In genomic region chr2:54617409-54617808, GRCh38 we compare ENCODE assay signal across 19 cellular contexts.
DNase-seq lines count a peak whose midpoint lies in the region; ATAC-seq and TF ChIP-seq lines count a peak whose summit lies in the region.
"Had no signal": no experiment of that assay in that cellular context is flagged by ENCODE, and none has a peak within 500 bp of the region (broad histone marks: within the 10 kb centered on the region; RNA-seq: fewer than 3 reads in every experiment).

No MANE protein-coding gene starts in this region.

- H3K27ac Mint-ChIP-seq in CD4-positive, alpha-beta T cell = peak overlapping the region; percentile 39
- peak overlapping the region; percentile 70 for H3K27ac Mint-ChIP-seq in stimulated activated memory B cell treated with anti-CD40 and anti-IgM and Interleukin-4, amounts not matched to agents 10 μg/mL and 1 μg/mL and 100 μg/mL, for 72 hours
- H3K27ac Mint-ChIP-seq in activated CD8-positive, alpha-beta memory T cell treated with anti-CD3 and anti-CD28 coated beads, Interleukin-2, amount 10 ng/mL, durations not matched to agents 7 days and 5 days = no peak overlapping the region

- POLR2A ChIA-PET in CD4-positive, alpha-beta T cell (lab: Charles Lee) = interaction anchor here (0.6 to 2.2 kb wide), 3 partner anchors 11 to 57 kb away, joined by 3 to 8 read pairs (median 4); no protein-coding TSS in a partner anchor

- no peaks in the 10 kb centered on the region for H3K27me3 Mint-ChIP-seq in CD4-positive, alpha-beta T cell
- no peaks in the 10 kb centered on the region for H3K27me3 Mint-ChIP-seq in stimulated activated memory B cell treated with anti-CD40 and anti-IgM and Interleukin-4, amounts not matched to agents 10 μg/mL and 1 μg/mL and 100 μg/mL, for 72 hours
- H3K27me3 Mint-ChIP-seq in activated CD8-positive, alpha-beta memory T cell treated with anti-CD3 and anti-CD28 coated beads, Interleukin-2, amount 10 ng/mL, durations not matched to agents 7 days and 5 days = no peaks in the 10 kb centered on the region

- CTCF ChIA-PET in CD4-positive, alpha-beta T cell (lab: Charles Lee) = interaction anchor here (1.6 kb wide), 1 partner anchor 43 kb away, joined by 3 read pairs; no protein-coding TSS in a partner anchor
- CTCF ChIA-PET in activated CD8-positive, alpha-beta memory T cell treated with anti-CD3 and anti-CD28 coated beads, Interleukin-2, amount 10 ng/mL, durations not matched to agents 7 days and 5 days (lab: Charles Lee) = interaction anchor here (1.2 kb wide), 1 partner anchor 39 kb away, joined by 3 read pairs; no protein-coding TSS in a partner anchor

- H3K36me3 ChIP-seq in adrenal gland (replicated peaks in 1 of 2) = peaks cover 0 to 39% of the 10 kb centered on the region in 2 donors
- H3K36me3 ChIP-seq in muscle layer of colon (ENCODE audit: insufficient read depth, low read length) = peaks cover 51% of the 10 kb centered on the region

- no peaks in the 10 kb centered on the region for H3K9me3 ChIP-seq in CD4-positive, alpha-beta T cell (ENCODE audit: control insufficient read depth, low read length)
- H3K9me3 ChIP-seq in adrenal gland (replicated peaks in 1 of 3) (no peaks in the 10 kb centered on the region), muscle layer of colon (ENCODE audit: low read length) (no peaks in the 10 kb centered on the region)

- TF ChIP-seq POLR2A in adrenal gland (IDR thresholded peaks at IDR 0.05) = no peak

- H3K4me1 ChIP-seq in adrenal gland (replicated peaks in 1 of 2) (peaks cover 35 to 82% of the 10 kb centered on the region in 2 donors), muscle layer of colon (ENCODE audit: insufficient read depth, low read length) (peaks cover 44% of the 10 kb centered on the region)

- H3K4me3 ChIP-seq in adrenal gland (no peak overlapping the region), muscle layer of colon (ENCODE audit: low read depth in 1 of 2, low read length in 2 of 2) (no peak overlapping the region)

- ATAC-seq in CD4-positive, alpha-beta T cell (ENCODE audit: poor library complexity) = no peak
- ATAC-seq in stimulated activated memory B cell treated with anti-CD40 and anti-IgM and Interleukin-4, amounts not matched to agents 10 μg/mL and 1 μg/mL and 100 μg/mL, for 72 hours = no peak
- ATAC-seq in activated CD8-positive, alpha-beta memory T cell treated with anti-CD3 and anti-CD28 coated beads, Interleukin-2, amount 10 ng/mL, durations not matched to agents 7 days and 5 days = no peak
- ATAC-seq: CD8-positive, alpha-beta T cell had no signal

- peaks cover 61% of the 10 kb centered on the region for H3K4me1 Mint-ChIP-seq in CD4-positive, alpha-beta T cell (ENCODE audit: low read depth)
- peaks cover 34% of the 10 kb centered on the region for H3K4me1 Mint-ChIP-seq in stimulated activated memory B cell treated with anti-CD40 and anti-IgM and Interleukin-4, amounts not matched to agents 10 μg/mL and 1 μg/mL and 100 μg/mL, for 72 hours
- H3K4me1 Mint-ChIP-seq in activated CD8-positive, alpha-beta memory T cell treated with anti-CD3 and anti-CD28 coated beads, Interleukin-2, amount 10 ng/mL, durations not matched to agents 7 days and 5 days = peaks cover 8% of the 10 kb centered on the region

- WGBS in adrenal gland, 4 donors = 32 to 50% (median 37%) methylated on average over 7 of the region's 7 CpGs

- no peak for TF ChIP-seq CTCF in CD4-positive, alpha-beta T cell (IDR thresholded peaks at IDR 0.05)
- no peak for TF ChIP-seq CTCF in adrenal gland (IDR thresholded peaks at IDR 0.05)

- intact Hi-C loops in CD4-positive, alpha-beta T cell (cut with DNase I, micrococcal nuclease) = no loop called here
- intact Hi-C loops in adrenal gland (cut with DNase I) = no loop called here

- no peak overlapping the region for H3K9ac ChIP-seq in muscle layer of colon (ENCODE audit: low read length)

- no peak overlapping the region for H3K27ac ChIP-seq in CD4-positive, alpha-beta T cell (ENCODE audit: low read depth, low read length)
- peak overlapping the region; percentile 69 to 93 (median 86) for H3K27ac ChIP-seq in adrenal gland
- peak overlapping the region; percentile 4 for H3K27ac ChIP-seq in muscle layer of colon (ENCODE audit: low read depth, low read length)
- H3K27ac ChIP-seq: HL-60 had no signal

- H3K4me3 Mint-ChIP-seq in CD4-positive, alpha-beta T cell = no peak overlapping the region
- no peak overlapping the region for H3K4me3 Mint-ChIP-seq in stimulated activated memory B cell treated with anti-CD40 and anti-IgM and Interleukin-4, amounts not matched to agents 10 μg/mL and 1 μg/mL and 100 μg/mL, for 72 hours
- no peak overlapping the region for H3K4me3 Mint-ChIP-seq in activated CD8-positive, alpha-beta memory T cell treated with anti-CD3 and anti-CD28 coated beads, Interleukin-2, amount 10 ng/mL, durations not matched to agents 7 days and 5 days
- H3K4me3 Mint-ChIP-seq: CD8-positive, alpha-beta T cell had no signal

- no peaks in the 10 kb centered on the region for H3K27me3 ChIP-seq in CD4-positive, alpha-beta T cell (ENCODE audit: control insufficient read depth, insufficient read depth, low read length)
- no peaks in the 10 kb centered on the region for H3K27me3 ChIP-seq in adrenal gland
- no peaks in the 10 kb centered on the region for H3K27me3 ChIP-seq in muscle layer of colon (ENCODE audit: control insufficient read depth in 1 of 2, insufficient read depth in 2 of 2, low read length in 2 of 2)

- peaks cover 97% of the 10 kb centered on the region for H3K36me3 Mint-ChIP-seq in CD4-positive, alpha-beta T cell (ENCODE audit: low read depth)
- H3K36me3 Mint-ChIP-seq in stimulated activated memory B cell treated with anti-CD40 and anti-IgM and Interleukin-4, amounts not matched to agents 10 μg/mL and 1 μg/mL and 100 μg/mL, for 72 hours = peaks cover 75% of the 10 kb centered on the region
- peaks cover 53% of the 10 kb centered on the region for H3K36me3 Mint-ChIP-seq in activated CD8-positive, alpha-beta memory T cell treated with anti-CD3 and anti-CD28 coated beads, Interleukin-2, amount 10 ng/mL, durations not matched to agents 7 days and 5 days

- no peak for DNase-seq in CD4-positive, alpha-beta T cell
- DNase-seq in adrenal gland (peak in 1 of 7 donors; percentile 57), NCI-H2029 treated with DMSO at 0.1 percent for 48 hours (lab: John Stamatoyannopoulos, UW) (no peak), DMS79 (lab: John Stamatoyannopoulos, UW) (no peak)
- no peak for DNase-seq in activated CD8-positive, alpha-beta memory T cell treated with anti-CD3 and anti-CD28 coated beads, Interleukin-2, amount 10 ng/mL, durations not matched to agents 7 days and 5 days
- DNase-seq: ACHN; CD8-positive, alpha-beta T cell; GOT3; KBM-7; NCI-H1048; NCI-H2107; NCI-H226; NCI-H69; NK-92 treated with Interleukin-12 subunit alpha and Interleukin-12 subunit beta, amount 100 ng/mL, for 24 hours; OCI-M1; RPMI8226 had no signal

- H3K9me3 Mint-ChIP-seq in CD4-positive, alpha-beta T cell = no peaks in the 10 kb centered on the region
- H3K9me3 Mint-ChIP-seq in stimulated activated memory B cell treated with anti-CD40 and anti-IgM and Interleukin-4, amounts not matched to agents 10 μg/mL and 1 μg/mL and 100 μg/mL, for 72 hours = no peaks in the 10 kb centered on the region
- H3K9me3 Mint-ChIP-seq in activated CD8-positive, alpha-beta memory T cell treated with anti-CD3 and anti-CD28 coated beads, Interleukin-2, amount 10 ng/mL, durations not matched to agents 7 days and 5 days (ENCODE audit: low read depth) = no peaks in the 10 kb centered on the region
- H3K9me3 Mint-ChIP-seq: CD8-positive, alpha-beta T cell had no signal
